Comparison of ENCODE assay signal across 7 cellular contexts in the genomic region with DNA sequence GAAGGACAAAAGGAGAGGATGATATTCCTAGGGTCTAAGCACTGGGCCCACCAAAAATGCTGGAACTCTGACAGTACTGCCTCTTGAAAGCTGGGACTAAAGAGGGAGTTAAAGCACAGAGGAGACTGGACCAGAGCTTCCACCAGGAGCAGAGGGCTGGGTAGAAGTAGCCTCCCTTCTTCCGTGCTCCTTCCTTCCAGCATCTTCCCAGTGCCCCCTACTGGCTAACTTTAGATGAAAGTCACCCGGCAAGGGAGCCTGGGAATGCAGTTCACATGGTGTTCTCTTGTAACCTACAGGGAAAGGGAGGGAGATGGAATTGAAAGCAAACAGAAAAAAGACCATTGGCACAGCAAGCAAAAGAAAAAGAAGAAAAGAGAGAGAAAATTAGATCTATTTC.
A peak's percentile ranks its signal among the peaks of the same experiment; 100 is the strongest.
DNase-seq lines count a peak whose midpoint lies in the region; ATAC-seq and TF ChIP-seq lines count a peak whose summit lies in the region.

No MANE protein-coding gene starts in this region.

- peak; percentile 21 for DNase-seq in G401 (ENCODE audit: low spot score)
- no peak for DNase-seq in LNCaP clone FGC (ENCODE audit: low read depth)
- DNase-seq in amniotic epithelial cell (ENCODE audit: low read depth) = peak; percentile 83
- peak; percentile 73 for DNase-seq in iPS-NIHi11 (ENCODE audit: low spot score)
- no peak for DNase-seq in putamen (ENCODE audit: low spot score)

- TF ChIP-seq CTCF in LNCaP clone FGC (IDR thresholded peaks at IDR 0.05; ENCODE audit: control insufficient read depth, extremely low read depth, insufficient read depth) = peak; percentile 68

- ATAC-seq in GM21367 (IDR thresholded peaks at IDR 0.05; ENCODE audit: unreplicated experiment) (peak; percentile 56), GM19324 (IDR thresholded peaks at IDR 0.05; ENCODE audit: low FRiP score, unreplicated experiment) (no peak)

- in situ Hi-C loops in G401 (cut with HindIII; ENCODE audit: low sequenced_read_pairs) = no loop called here

- no peak overlapping the region for H3K4me3 ChIP-seq in LNCaP clone FGC (ENCODE audit: low read depth, low read length)

Comparison
In these comparisons a context has a peak if more than half of its experiments do, and no peak if none do; other contexts are left out.
1. DNase-seq: peak in G401 (single experiment), amniotic epithelial cell (single experiment) and iPS-NIHi11 (single experiment); none in LNCaP clone FGC (single experiment) and putamen (single experiment).